ENCODE assay signal across 23 cellular contexts in genomic region chr14:68039593-68039992, GRCh38.
A peak's percentile ranks its signal among the peaks of the same experiment; 100 is the strongest.
DNase-seq lines count a peak whose midpoint lies in the region; ATAC-seq and TF ChIP-seq lines count a peak whose summit lies in the region.
"Had no signal": no experiment of that assay in that cellular context is flagged by ENCODE, and none has a peak within 500 bp of the region (broad histone marks: within the 10 kb centered on the region; RNA-seq: fewer than 3 reads in every experiment).

No MANE protein-coding gene starts in this region.

- DNase-seq in WTC11 (ENCODE audit: low spot score) (no peak), type B pancreatic cell (ENCODE audit: extremely low spot score, unreplicated experiment) (no peak), NCI-H2196 (lab: John Stamatoyannopoulos, UW; ENCODE audit: unreplicated experiment) (no peak), NAMALWA (ENCODE audit: low spot score) (no peak), OCI-M2 (lab: John Stamatoyannopoulos, UW; ENCODE audit: unreplicated experiment) (no peak)
- DNase-seq: activated CD8-positive, alpha-beta memory T cell treated with anti-CD3 and anti-CD28 coated beads, Interleukin-2, amount 50 U/mL, for 48 hours; cerebellar nuclear complex; effector CD4-positive, alpha-beta T cell; naive thymus-derived CD8-positive, alpha-beta T cell; NCI-H1092 treated with DMSO at 0.1 percent for 48 hours; NCI-H187 treated with DMSO at 0.1 percent for 48 hours; NCI-H2227 treated with DMSO at 0.1 percent for 48 hours; NCI-H82; WERI-Rb-1 had no signal

- POLR2A ChIA-PET in HEK293 (lab: Yijun Ruan, JAX) = no interaction called here
- POLR2A ChIA-PET in WTC11 (lab: Charles Lee) = no interaction called here

- H3K4me1 ChIP-seq in HEK293 (ENCODE audit: control insufficient read depth, insufficient read depth, low read length) = peaks cover 43% of the 10 kb centered on the region
- peaks cover 10 to 70% (median 32%) of the 10 kb centered on the region in 3 donors for H3K4me1 ChIP-seq in gastroesophageal sphincter

- no peak for TF ChIP-seq EP300 in gastroesophageal sphincter (IDR thresholded peaks at IDR 0.05)

- H3K36me3 ChIP-seq in HEK293 (ENCODE audit: control insufficient read depth in 2 of 2, insufficient read depth in 1 of 2, low read length in 2 of 2) (no peaks in the 10 kb centered on the region), gastroesophageal sphincter (no peaks in the 10 kb centered on the region)
- H3K36me3 ChIP-seq: WERI-Rb-1 had no signal

- no peaks in the 10 kb centered on the region for H3K27me3 ChIP-seq in gastroesophageal sphincter
- H3K27me3 ChIP-seq: hepatocyte had no signal

- H3K27ac Mint-ChIP-seq in WTC11 (peak overlapping the region; percentile 87), type B pancreatic cell (peak overlapping the region; percentile 35)
- H3K27ac Mint-ChIP-seq: activated naive CD4-positive, alpha-beta T cell treated with anti-CD3 and anti-CD28 coated beads, Interleukin-2, amount 50 U/mL, for 72 hours; activated T-helper 17 cell treated with anti-CD3 and anti-CD28 coated beads, Interleukin-2, amount 50 U/mL, for 72 hours; naive thymus-derived CD8-positive, alpha-beta T cell had no signal

- CTCF ChIA-PET in HEK293 (lab: Yijun Ruan, JAX) (no interaction called here), WTC11 (lab: Charles Lee) (no interaction called here)

- H3K9me3 ChIP-seq in HEK293 (ENCODE audit: control insufficient read depth, insufficient read depth, low read depth, low read length) (no peaks in the 10 kb centered on the region), gastroesophageal sphincter (no peaks in the 10 kb centered on the region)

- ATAC-seq in WTC11 (no peak), gastroesophageal sphincter (no peak)
- ATAC-seq: activated naive CD4-positive, alpha-beta T cell treated with anti-CD3 and anti-CD28 coated beads, Interleukin-2, amount 50 U/mL, for 72 hours; activated T-helper 17 cell treated with anti-CD3 and anti-CD28 coated beads, Interleukin-2, amount 50 U/mL, for 72 hours; esophagus mucosa; HepG2; naive thymus-derived CD8-positive, alpha-beta T cell; Right ventricle myocardium inferior had no signal

- H3K4me3 ChIP-seq in HEK293 (ENCODE audit: low read depth, low read length) (no peak overlapping the region), gastroesophageal sphincter (no peak overlapping the region)
- H3K4me3 ChIP-seq: hepatocyte had no signal

- H3K27ac ChIP-seq in HEK293 (ENCODE audit: extremely low read depth, low read depth, low read length) = no peak overlapping the region
- H3K27ac ChIP-seq in gastroesophageal sphincter = peak overlapping the region in 3 of 4 donors; percentile 27 to 91 (median 84)
- H3K27ac ChIP-seq: hepatocyte, WERI-Rb-1 had no signal

- H3K36me3 Mint-ChIP-seq in WTC11 = no peaks in the 10 kb centered on the region
- H3K36me3 Mint-ChIP-seq in type B pancreatic cell = peaks cover 8% of the 10 kb centered on the region
- H3K36me3 Mint-ChIP-seq: activated naive CD4-positive, alpha-beta T cell treated with anti-CD3 and anti-CD28 coated beads, Interleukin-2, amount 50 U/mL, for 72 hours had no signal

- no peaks in the 10 kb centered on the region for H3K9me3 Mint-ChIP-seq in WTC11
- H3K9me3 Mint-ChIP-seq in type B pancreatic cell = peaks cover 4% of the 10 kb centered on the region
- H3K9me3 Mint-ChIP-seq: activated naive CD4-positive, alpha-beta T cell treated with anti-CD3 and anti-CD28 coated beads, Interleukin-2, amount 50 U/mL, for 72 hours; activated T-helper 17 cell treated with anti-CD3 and anti-CD28 coated beads, Interleukin-2, amount 50 U/mL, for 72 hours; CD4-positive, CD25-positive, alpha-beta regulatory T cell; naive thymus-derived CD8-positive, alpha-beta T cell had no signal

- H3K4me3 Mint-ChIP-seq in WTC11 = no peak overlapping the region
- no peak overlapping the region for H3K4me3 Mint-ChIP-seq in type B pancreatic cell
- H3K4me3 Mint-ChIP-seq: activated T-helper 17 cell treated with anti-CD3 and anti-CD28 coated beads, Interleukin-2, amount 50 U/mL, for 72 hours; CD4-positive, CD25-positive, alpha-beta regulatory T cell; naive thymus-derived CD8-positive, alpha-beta T cell had no signal

- no peak for TF ChIP-seq POLR2A in gastroesophageal sphincter (IDR thresholded peaks at IDR 0.05)

- H3K27me3 Mint-ChIP-seq in WTC11 (ENCODE audit: low read depth) (no peaks in the 10 kb centered on the region), type B pancreatic cell (no peaks in the 10 kb centered on the region)
- H3K27me3 Mint-ChIP-seq: activated T-helper 17 cell treated with anti-CD3 and anti-CD28 coated beads, Interleukin-2, amount 50 U/mL, for 72 hours; CD4-positive, CD25-positive, alpha-beta regulatory T cell; naive thymus-derived CD8-positive, alpha-beta T cell had no signal

- peaks cover 75% of the 10 kb centered on the region for H3K4me1 Mint-ChIP-seq in WTC11
- H3K4me1 Mint-ChIP-seq in type B pancreatic cell (ENCODE audit: unreplicated experiment) = peaks cover 62% of the 10 kb centered on the region
- H3K4me1 Mint-ChIP-seq: activated T-helper 17 cell treated with anti-CD3 and anti-CD28 coated beads, Interleukin-2, amount 50 U/mL, for 72 hours had no signal

- TF ChIP-seq CTCF in HEK293 (tag by site-specific recombination; IDR thresholded peaks at IDR 0.05) (no peak), WTC11 (IDR thresholded peaks at IDR 0.05) (no peak), gastroesophageal sphincter (IDR thresholded peaks at IDR 0.05) (no peak), type B pancreatic cell (conservative IDR thresholded peaks at IDR 0.05) (no peak)

TF ChIP-seq in HEK293, 187 proteins besides CTCF, POLR2A, EP300 and RAD21:
- TF ChIP-seq OSR2 (tag by site-specific recombination; IDR thresholded peaks at IDR 0.05) = 0 out of 2 replicates have a peak, but pooled peaks have one; percentile 22
- no peak for TF ChIP-seq SCRT2 (tag by site-specific recombination; IDR thresholded peaks at IDR 0.05)
TF ChIP-seq in HEK293: peak in this region for 1.

TF ChIP-seq in WTC11, 78 proteins besides CTCF, POLR2A, EP300 and RAD21 (continues in another document):
- no peak for TF ChIP-seq USF2 (CRISPR knock-in tag; IDR thresholded peaks at IDR 0.05)
- no peak for TF ChIP-seq STAT6 (CRISPR knock-in tag; conservative IDR thresholded peaks at IDR 0.05; ENCODE audit: low read depth)
- TF ChIP-seq, protein P1, sequence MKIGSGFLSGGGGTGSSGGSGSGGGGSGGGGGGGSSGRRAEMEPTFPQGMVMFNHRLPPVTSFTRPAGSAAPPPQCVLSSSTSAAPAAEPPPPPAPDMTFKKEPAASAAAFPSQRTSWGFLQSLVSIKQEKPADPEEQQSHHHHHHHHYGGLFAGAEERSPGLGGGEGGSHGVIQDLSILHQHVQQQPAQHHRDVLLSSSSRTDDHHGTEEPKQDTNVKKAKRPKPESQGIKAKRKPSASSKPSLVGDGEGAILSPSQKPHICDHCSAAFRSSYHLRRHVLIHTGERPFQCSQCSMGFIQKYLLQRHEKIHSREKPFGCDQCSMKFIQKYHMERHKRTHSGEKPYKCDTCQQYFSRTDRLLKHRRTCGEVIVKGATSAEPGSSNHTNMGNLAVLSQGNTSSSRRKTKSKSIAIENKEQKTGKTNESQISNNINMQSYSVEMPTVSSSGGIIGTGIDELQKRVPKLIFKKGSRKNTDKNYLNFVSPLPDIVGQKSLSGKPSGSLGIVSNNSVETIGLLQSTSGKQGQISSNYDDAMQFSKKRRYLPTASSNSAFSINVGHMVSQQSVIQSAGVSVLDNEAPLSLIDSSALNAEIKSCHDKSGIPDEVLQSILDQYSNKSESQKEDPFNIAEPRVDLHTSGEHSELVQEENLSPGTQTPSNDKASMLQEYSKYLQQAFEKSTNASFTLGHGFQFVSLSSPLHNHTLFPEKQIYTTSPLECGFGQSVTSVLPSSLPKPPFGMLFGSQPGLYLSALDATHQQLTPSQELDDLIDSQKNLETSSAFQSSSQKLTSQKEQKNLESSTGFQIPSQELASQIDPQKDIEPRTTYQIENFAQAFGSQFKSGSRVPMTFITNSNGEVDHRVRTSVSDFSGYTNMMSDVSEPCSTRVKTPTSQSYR (CRISPR knock-in tag; IDR thresholded peaks at IDR 0.05) = no peak
- no peak for TF ChIP-seq PREB (CRISPR knock-in tag; IDR thresholded peaks at IDR 0.05; ENCODE audit: borderline replicate concordance)
- TF ChIP-seq IRF2 (CRISPR knock-in tag; IDR thresholded peaks at IDR 0.05; ENCODE audit: borderline replicate concordance, low read depth) = no peak
